In the genomic region with DNA sequence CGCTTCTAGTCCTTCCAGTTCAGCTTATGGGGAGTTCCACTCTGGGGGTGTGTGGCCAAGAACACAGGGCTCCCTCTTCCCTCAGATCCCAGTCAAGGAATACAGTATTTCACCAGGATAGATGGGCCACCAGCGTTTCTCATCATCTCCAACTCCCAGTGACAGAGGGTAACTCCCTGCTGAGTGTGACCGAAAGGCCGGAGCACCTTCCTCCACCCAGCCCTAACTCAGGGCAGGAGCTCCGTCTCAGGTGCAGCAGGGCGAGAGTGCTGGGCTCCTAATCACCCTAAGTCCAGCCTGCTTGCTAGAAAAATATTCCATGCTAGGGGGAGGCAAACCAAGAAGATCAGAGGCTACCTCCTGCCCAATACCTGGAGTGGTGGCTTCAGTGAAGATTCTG, we compare ENCODE assay signal across 23 cellular contexts.
DNase-seq lines count a peak whose midpoint lies in the region; TF ChIP-seq lines count a peak whose summit lies in the region.
"Had no signal": no experiment of that assay in that cellular context is flagged by ENCODE, and none has a peak within 500 bp of the region (broad histone marks: within the 10 kb centered on the region; RNA-seq: fewer than 3 reads in every experiment).

No MANE protein-coding gene starts in this region.

- in situ Hi-C loops in mammary epithelial cell (cut with MboI; ENCODE audit: low sequenced_read_pairs in 2 of 2), result no loop called here

- H3K9ac ChIP-seq in mammary epithelial cell (ENCODE audit: insufficient read depth, low read length), result no peak overlapping the region

- H3K27me3 Mint-ChIP-seq in MCF 10A (ENCODE audit: insufficient read depth, unreplicated experiment), result no peaks in the 10 kb centered on the region
- peaks cover 17% of the 10 kb centered on the region for H3K27me3 Mint-ChIP-seq in nephron progenitor cell (ENCODE audit: low read depth, poor library complexity)
- no peaks in the 10 kb centered on the region for H3K27me3 Mint-ChIP-seq in type B pancreatic cell

- H3K36me3 Mint-ChIP-seq in MCF 10A (ENCODE audit: insufficient read depth, unreplicated experiment) (no peaks in the 10 kb centered on the region), nephron progenitor cell (ENCODE audit: low read depth) (peaks cover 5% of the 10 kb centered on the region), type B pancreatic cell (no peaks in the 10 kb centered on the region)
- H3K36me3 Mint-ChIP-seq: activated CD8-positive, alpha-beta memory T cell treated with anti-CD3 and anti-CD28 coated beads, Interleukin-2, amount 10 ng/mL, durations not matched to agents 7 days and 5 days; CD4-positive, CD25-positive, alpha-beta regulatory T cell; mesothelial cell of epicardium had no signal

- H3K9me3 Mint-ChIP-seq in MCF 10A (ENCODE audit: unreplicated experiment), result peaks cover 42% of the 10 kb centered on the region
- H3K9me3 Mint-ChIP-seq in nephron progenitor cell, result peaks cover 49% of the 10 kb centered on the region
- peaks cover 12% of the 10 kb centered on the region for H3K9me3 Mint-ChIP-seq in type B pancreatic cell
- H3K9me3 Mint-ChIP-seq: activated T-helper 17 cell treated with anti-CD3 and anti-CD28 coated beads, Interleukin-2, amount 50 U/mL, for 72 hours had no signal

- no peaks in the 10 kb centered on the region for H4K20me1 ChIP-seq in mammary epithelial cell (ENCODE audit: insufficient read depth, low read length)

- peaks cover 13% of the 10 kb centered on the region for H3K4me1 Mint-ChIP-seq in MCF 10A (ENCODE audit: insufficient read depth, unreplicated experiment)
- H3K4me1 Mint-ChIP-seq in nephron progenitor cell, result peaks cover 9% of the 10 kb centered on the region
- peaks cover 4% of the 10 kb centered on the region for H3K4me1 Mint-ChIP-seq in type B pancreatic cell (ENCODE audit: unreplicated experiment)
- H3K4me1 Mint-ChIP-seq: activated CD8-positive, alpha-beta memory T cell treated with anti-CD3 and anti-CD28 coated beads, Interleukin-2, amount 10 ng/mL, durations not matched to agents 7 days and 5 days; activated T-helper 17 cell treated with anti-CD3 and anti-CD28 coated beads, Interleukin-2, amount 50 U/mL, for 72 hours; CD4-positive, CD25-positive, alpha-beta regulatory T cell; mesothelial cell of epicardium had no signal

- H3K4me3 Mint-ChIP-seq in MCF 10A (ENCODE audit: unreplicated experiment) (no peak overlapping the region), nephron progenitor cell (no peak overlapping the region), type B pancreatic cell (no peak overlapping the region)
- H3K4me3 Mint-ChIP-seq: activated CD8-positive, alpha-beta memory T cell treated with anti-CD3 and anti-CD28 coated beads, Interleukin-2, amount 10 ng/mL, durations not matched to agents 7 days and 5 days; activated T-helper 17 cell treated with anti-CD3 and anti-CD28 coated beads, Interleukin-2, amount 50 U/mL, for 72 hours; CD4-positive, CD25-positive, alpha-beta regulatory T cell; mesothelial cell of epicardium; nephron had no signal

- H3K9me3 ChIP-seq in mammary epithelial cell (replicated peaks; ENCODE audit: insufficient read depth, low read length), result peaks cover 35% of the 10 kb centered on the region
- H3K9me3 ChIP-seq: prostate gland had no signal

- BruUV-seq in MCF 10A (replicated peaks; lab: Mats Ljungman, UMichigan) (no TSS peak), mammary epithelial cell (replicated peaks; lab: Mats Ljungman, UMichigan) (no TSS peak)

- no peak overlapping the region for H3K4me2 ChIP-seq in mammary epithelial cell (ENCODE audit: insufficient read depth, low read depth, low read length)

- POLR2A ChIA-PET in MCF 10A (lab: Yijun Ruan, JAX), result no interaction called here

- H3K27ac Mint-ChIP-seq in MCF 10A (ENCODE audit: low read depth, unreplicated experiment), result peak overlapping the region; percentile 17
- H3K27ac Mint-ChIP-seq in nephron progenitor cell, result peak overlapping the region; percentile 85
- no peak overlapping the region for H3K27ac Mint-ChIP-seq in type B pancreatic cell
- H3K27ac Mint-ChIP-seq: activated CD8-positive, alpha-beta memory T cell treated with anti-CD3 and anti-CD28 coated beads, Interleukin-2, amount 10 ng/mL, durations not matched to agents 7 days and 5 days; activated T-helper 17 cell treated with anti-CD3 and anti-CD28 coated beads, Interleukin-2, amount 50 U/mL, for 72 hours; CD4-positive, CD25-positive, alpha-beta regulatory T cell; mesothelial cell of epicardium had no signal

- intact Hi-C loops in MCF 10A (cut with micrococcal nuclease), result no loop called here
- intact Hi-C loops in mammary epithelial cell (cut with micrococcal nuclease), result no loop called here

- no peak overlapping the region for H2AFZ ChIP-seq in mammary epithelial cell (ENCODE audit: low read depth, low read length)

- H3K79me2 ChIP-seq in mammary epithelial cell (ENCODE audit: insufficient read depth, low read length), result no peaks in the 10 kb centered on the region

- H3K27ac ChIP-seq in mammary epithelial cell (ENCODE audit: insufficient read depth, low read depth, low read length) (no peak overlapping the region), cingulate gyrus (ENCODE audit: low read depth, low read length) (peak overlapping the region; percentile 78)
- H3K27ac ChIP-seq: prostate gland had no signal

- no peak overlapping the region for H3K4me3 ChIP-seq in mammary epithelial cell (replicated peaks in 1 of 3; ENCODE audit: insufficient read depth in 1 of 3, low read depth in 2 of 3, low read length in 3 of 3)
- H3K4me3 ChIP-seq: K562, prostate gland had no signal

- no peaks in the 10 kb centered on the region for H3K36me3 ChIP-seq in mammary epithelial cell (ENCODE audit: insufficient read depth, low read length)
- H3K36me3 ChIP-seq: prostate gland had no signal

- CTCF ChIA-PET in MCF 10A (lab: Yijun Ruan, JAX) (interaction anchor here (0.6 kb wide), 1 partner anchor 44 kb away, joined by 3 read pairs; no protein-coding TSS in a partner anchor), mammary epithelial cell (lab: Charles Lee; ENCODE audit: low non-redundant PET) (no interaction called here)

- dilution Hi-C loops in mammary epithelial cell (cut with HindIII; ENCODE audit: low sequenced_read_pairs), result no loop called here

- no peaks in the 10 kb centered on the region for H3K27me3 ChIP-seq in mammary epithelial cell (ENCODE audit: insufficient read depth, low read length)

- no peaks in the 10 kb centered on the region for H3K4me1 ChIP-seq in mammary epithelial cell (ENCODE audit: insufficient read depth, low read length)
- H3K4me1 ChIP-seq: prostate gland had no signal

- TF ChIP-seq CTCF in MCF 10A (IDR thresholded peaks at IDR 0.05; ENCODE audit: unreplicated experiment), result no peak
- no peak for TF ChIP-seq CTCF in mammary epithelial cell (conservative IDR thresholded peaks at IDR 0.05 in 1 of 2, IDR thresholded peaks at IDR 0.05 in 1 of 2; ENCODE audit: extremely low read depth in 1 of 2, insufficient read depth in 1 of 2, low read depth in 1 of 2, low read length in 2 of 2)
- no peak for TF ChIP-seq CTCF in nephron progenitor cell (IDR thresholded peaks at IDR 0.05)
- TF ChIP-seq CTCF in type B pancreatic cell (conservative IDR thresholded peaks at IDR 0.05), result no peak

- WGBS in mammary epithelial cell (ENCODE audit: low coverage, missing lambda C conversion rate), result 50% methylated on average over 6 of the region's 6 CpGs

- DNase-seq in MCF 10A (ENCODE audit: unreplicated experiment), result no peak
- DNase-seq in mammary epithelial cell, result no peak
- no peak for DNase-seq in nephron progenitor cell
- DNase-seq in type B pancreatic cell (ENCODE audit: extremely low spot score, unreplicated experiment), result peak; percentile 25
- no peak for DNase-seq in DMS53 treated with DMSO at 0.1 percent for 48 hours (lab: John Stamatoyannopoulos, UW; ENCODE audit: unreplicated experiment)
- no peak for DNase-seq in activated CD4-positive, alpha-beta T cell treated with anti-CD3 and anti-CD28 coated beads, Interleukin-2, amount 50 U/mL, for 1 hour
- DNase-seq in epidermal melanocyte (ENCODE audit: insufficient read length, low spot score), result no peak
- DNase-seq: activated CD8-positive, alpha-beta memory T cell treated with anti-CD3 and anti-CD28 coated beads, Interleukin-2, amount 10 ng/mL, durations not matched to agents 7 days and 5 days; CD4-positive, CD25-positive, alpha-beta regulatory T cell; erythroblast; GDM1; GOT3; kidney glomerular epithelial cell; NCI-H1694; NCI-H69; stimulated activated CD4-positive, alpha-beta T cell treated with anti-CD3 and anti-CD28 coated beads, Interleukin-12 subunit alpha, Interleukin-12 subunit beta, amount 100 ng/mL, for 4 hours; SW 1271 had no signal
